In genomic region chr15:79970921-79971434, GRCh38 we compare ENCODE assay signal across 1 cellular context.
TF ChIP-seq lines count a peak whose summit lies in the region.

TSS of gene BCL2A1 (minus strand) at chr15:79971196. CDS start at chr15:79971119, 77 bp downstream.

TF ChIP-seq in GM12878, 131 proteins besides CTCF, POLR2A, EP300 and RAD21 (continued from another document):
- TF ChIP-seq, protein P1, sequence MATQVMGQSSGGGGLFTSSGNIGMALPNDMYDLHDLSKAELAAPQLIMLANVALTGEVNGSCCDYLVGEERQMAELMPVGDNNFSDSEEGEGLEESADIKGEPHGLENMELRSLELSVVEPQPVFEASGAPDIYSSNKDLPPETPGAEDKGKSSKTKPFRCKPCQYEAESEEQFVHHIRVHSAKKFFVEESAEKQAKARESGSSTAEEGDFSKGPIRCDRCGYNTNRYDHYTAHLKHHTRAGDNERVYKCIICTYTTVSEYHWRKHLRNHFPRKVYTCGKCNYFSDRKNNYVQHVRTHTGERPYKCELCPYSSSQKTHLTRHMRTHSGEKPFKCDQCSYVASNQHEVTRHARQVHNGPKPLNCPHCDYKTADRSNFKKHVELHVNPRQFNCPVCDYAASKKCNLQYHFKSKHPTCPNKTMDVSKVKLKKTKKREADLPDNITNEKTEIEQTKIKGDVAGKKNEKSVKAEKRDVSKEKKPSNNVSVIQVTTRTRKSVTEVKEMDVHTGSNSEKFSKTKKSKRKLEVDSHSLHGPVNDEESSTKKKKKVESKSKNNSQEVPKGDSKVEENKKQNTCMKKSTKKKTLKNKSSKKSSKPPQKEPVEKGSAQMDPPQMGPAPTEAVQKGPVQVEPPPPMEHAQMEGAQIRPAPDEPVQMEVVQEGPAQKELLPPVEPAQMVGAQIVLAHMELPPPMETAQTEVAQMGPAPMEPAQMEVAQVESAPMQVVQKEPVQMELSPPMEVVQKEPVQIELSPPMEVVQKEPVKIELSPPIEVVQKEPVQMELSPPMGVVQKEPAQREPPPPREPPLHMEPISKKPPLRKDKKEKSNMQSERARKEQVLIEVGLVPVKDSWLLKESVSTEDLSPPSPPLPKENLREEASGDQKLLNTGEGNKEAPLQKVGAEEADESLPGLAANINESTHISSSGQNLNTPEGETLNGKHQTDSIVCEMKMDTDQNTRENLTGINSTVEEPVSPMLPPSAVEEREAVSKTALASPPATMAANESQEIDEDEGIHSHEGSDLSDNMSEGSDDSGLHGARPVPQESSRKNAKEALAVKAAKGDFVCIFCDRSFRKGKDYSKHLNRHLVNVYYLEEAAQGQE (IDR thresholded peaks at IDR 0.05; ENCODE audit: low read depth, low read length): peak; percentile 19; the same call in 1 of the 2 replicates
- TF ChIP-seq SUZ12 (IDR thresholded peaks at IDR 0.05; ENCODE audit: unreplicated experiment): no peak
- no peak; the same call in 1 of the 2 replicates for TF ChIP-seq CHD1 (IDR thresholded peaks at IDR 0.05; ENCODE audit: low read depth, low read length)
- TF ChIP-seq RFX5 (IDR thresholded peaks at IDR 0.05; ENCODE audit: low read depth, low read length): no peak
- TF ChIP-seq MTA2 (IDR thresholded peaks at IDR 0.05; ENCODE audit: low read depth): peak; percentile 86
- TF ChIP-seq YY1 (IDR thresholded peaks at IDR 0.05; ENCODE audit: low read depth, low read length): no peak
- peak; percentile 99 for TF ChIP-seq PML (IDR thresholded peaks at IDR 0.05; ENCODE audit: low read length)
- TF ChIP-seq, protein P2, sequence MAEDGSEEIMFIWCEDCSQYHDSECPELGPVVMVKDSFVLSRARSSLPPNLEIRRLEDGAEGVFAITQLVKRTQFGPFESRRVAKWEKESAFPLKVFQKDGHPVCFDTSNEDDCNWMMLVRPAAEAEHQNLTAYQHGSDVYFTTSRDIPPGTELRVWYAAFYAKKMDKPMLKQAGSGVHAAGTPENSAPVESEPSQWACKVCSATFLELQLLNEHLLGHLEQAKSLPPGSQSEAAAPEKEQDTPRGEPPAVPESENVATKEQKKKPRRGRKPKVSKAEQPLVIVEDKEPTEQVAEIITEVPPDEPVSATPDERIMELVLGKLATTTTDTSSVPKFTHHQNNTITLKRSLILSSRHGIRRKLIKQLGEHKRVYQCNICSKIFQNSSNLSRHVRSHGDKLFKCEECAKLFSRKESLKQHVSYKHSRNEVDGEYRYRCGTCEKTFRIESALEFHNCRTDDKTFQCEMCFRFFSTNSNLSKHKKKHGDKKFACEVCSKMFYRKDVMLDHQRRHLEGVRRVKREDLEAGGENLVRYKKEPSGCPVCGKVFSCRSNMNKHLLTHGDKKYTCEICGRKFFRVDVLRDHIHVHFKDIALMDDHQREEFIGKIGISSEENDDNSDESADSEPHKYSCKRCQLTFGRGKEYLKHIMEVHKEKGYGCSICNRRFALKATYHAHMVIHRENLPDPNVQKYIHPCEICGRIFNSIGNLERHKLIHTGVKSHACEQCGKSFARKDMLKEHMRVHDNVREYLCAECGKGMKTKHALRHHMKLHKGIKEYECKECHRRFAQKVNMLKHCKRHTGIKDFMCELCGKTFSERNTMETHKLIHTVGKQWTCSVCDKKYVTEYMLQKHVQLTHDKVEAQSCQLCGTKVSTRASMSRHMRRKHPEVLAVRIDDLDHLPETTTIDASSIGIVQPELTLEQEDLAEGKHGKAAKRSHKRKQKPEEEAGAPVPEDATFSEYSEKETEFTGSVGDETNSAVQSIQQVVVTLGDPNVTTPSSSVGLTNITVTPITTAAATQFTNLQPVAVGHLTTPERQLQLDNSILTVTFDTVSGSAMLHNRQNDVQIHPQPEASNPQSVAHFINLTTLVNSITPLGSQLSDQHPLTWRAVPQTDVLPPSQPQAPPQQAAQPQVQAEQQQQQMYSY (CRISPR knock-in tag; IDR thresholded peaks at IDR 0.05): no peak
- 0 out of 4 replicates have a peak, but pooled peaks of 1 of the 2 experiments have one; percentile 79 for TF ChIP-seq CEBPB (IDR thresholded peaks at IDR 0.05; ENCODE audit: borderline replicate concordance in 1 of 2, low read depth in 2 of 2, low read length in 2 of 2)
- TF ChIP-seq RAD51 (IDR thresholded peaks at IDR 0.05): no peak; the same call in 1 of the 2 replicates
- TF ChIP-seq IKZF2 (IDR thresholded peaks at IDR 0.05): peak; percentile 93 to 94
- no peak for TF ChIP-seq ZNF24 (IDR thresholded peaks at IDR 0.05)
- no peak for TF ChIP-seq SMC3 (IDR thresholded peaks at IDR 0.05; ENCODE audit: borderline replicate concordance, low read length)
- TF ChIP-seq MEF2B (IDR thresholded peaks at IDR 0.05; ENCODE audit: partially characterized antibody, poor library complexity, severe bottlenecking): peak; percentile 12
- peak; percentile 84 for TF ChIP-seq MTA3 (IDR thresholded peaks at IDR 0.05; ENCODE audit: borderline replicate concordance, low read length)
- peak; percentile 93 for TF ChIP-seq IKZF1 (conservative IDR thresholded peaks at IDR 0.05)
- TF ChIP-seq CHD4 (IDR thresholded peaks at IDR 0.05): no peak
- TF ChIP-seq ZZZ3 (IDR thresholded peaks at IDR 0.05; ENCODE audit: control insufficient read depth, insufficient read length, low read depth): no peak
- TF ChIP-seq ATF7 (IDR thresholded peaks at IDR 0.05; ENCODE audit: low read depth): peak; percentile 94
- TF ChIP-seq NFIC (IDR thresholded peaks at IDR 0.05; ENCODE audit: low read depth, low read length): peak; percentile 92
- no peak for TF ChIP-seq BMI1 (IDR thresholded peaks at IDR 0.05; ENCODE audit: borderline replicate concordance)
